8 cellular contexts compared by ENCODE assay signal in genomic region chr11:73876424-73877300, GRCh38. TPM values are rescaled to one million over a fixed set of nuclear protein-coding genes. Genes with fewer than 3 reads are reported as not detected.
A peak's percentile ranks its signal among the peaks of the same experiment; 100 is the strongest.
DNase-seq lines count a peak whose midpoint lies in the region; ATAC-seq and TF ChIP-seq lines count a peak whose summit lies in the region.

Gene COA4, minus strand, starts transcription at chr11:73876846. Its CDS starts 3,468 bp downstream, at chr11:73873378.
A gene with protein sequence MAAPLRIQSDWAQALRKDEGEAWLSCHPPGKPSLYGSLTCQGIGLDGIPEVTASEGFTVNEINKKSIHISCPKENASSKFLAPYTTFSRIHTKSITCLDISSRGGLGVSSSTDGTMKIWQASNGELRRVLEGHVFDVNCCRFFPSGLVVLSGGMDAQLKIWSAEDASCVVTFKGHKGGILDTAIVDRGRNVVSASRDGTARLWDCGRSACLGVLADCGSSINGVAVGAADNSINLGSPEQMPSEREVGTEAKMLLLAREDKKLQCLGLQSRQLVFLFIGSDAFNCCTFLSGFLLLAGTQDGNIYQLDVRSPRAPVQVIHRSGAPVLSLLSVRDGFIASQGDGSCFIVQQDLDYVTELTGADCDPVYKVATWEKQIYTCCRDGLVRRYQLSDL (plus strand): TSS chr11:73876999. CDS start chr11:73877022, 23 bp downstream.

- peak within 1 kb of the TSS; percentile 80 for H2AFZ ChIP-seq in SK-N-SH (ENCODE audit: low read depth)

- no peaks in the 10 kb centered on the region for H4K20me1 ChIP-seq in SK-N-SH (ENCODE audit: insufficient read depth)

- WGBS in SK-N-SH (ENCODE audit: low lambda C conversion rate), result 1% methylated on average over 32 of the region's 57 CpGs
- under 1% methylated on average over 55 of the region's 57 CpGs for WGBS in suprapubic skin

- TF ChIP-seq CTCF in SK-N-SH (IDR thresholded peaks at IDR 0.05) (no peak), suprapubic skin (IDR thresholded peaks at IDR 0.05) (no peak)

- peak; percentile 96 for ATAC-seq in HG02571 (IDR thresholded peaks at IDR 0.05; ENCODE audit: unreplicated experiment)

- peak; percentile 90 for DNase-seq in GM04504 (ENCODE audit: low read depth)
- DNase-seq in NCI-H1048 (lab: John Stamatoyannopoulos, UW), result peak; percentile 97
- DNase-seq in SK-N-SH, result peak; percentile 96
- DNase-seq in activated naive CD4-positive, alpha-beta T cell treated with anti-CD3 and anti-CD28 coated beads, Interleukin-2, amount 50 U/mL, for 16 hours, result peak; percentile 94
- peak; percentile 98 for DNase-seq in germinal center (ENCODE audit: low spot score)
- DNase-seq in nucleus accumbens (lab: John Stamatoyannopoulos, UW), result peak; percentile 59 to 98 (median 92)
- peak; percentile 94 to 96 for DNase-seq in suprapubic skin (ENCODE audit: low spot score in 2 of 2)

- TF ChIP-seq RAD21 in SK-N-SH (IDR thresholded peaks at IDR 0.05; ENCODE audit: low read length), result 0 out of 2 replicates have a peak, but pooled peaks have one; percentile 1

- peak within 1 kb of the TSS; percentile 87 for H3K4me2 ChIP-seq in SK-N-SH

- H3K79me2 ChIP-seq in SK-N-SH (ENCODE audit: insufficient read depth), result peaks cover 56% of the 10 kb centered on the region

- H3K27ac ChIP-seq in SK-N-SH (ENCODE audit: low read depth in 2 of 2, low read length in 1 of 2) (peak within 1 kb of the TSS; percentile 79 to 94), suprapubic skin (peak within 1 kb of the TSS; percentile 87)

- CTCF ChIA-PET in SK-N-SH (lab: Yijun Ruan, JAX), result interaction anchor here (1.4 kb wide), 1 partner anchor 55 kb away, joined by 3 read pairs; no protein-coding TSS in a partner anchor

- H3K36me3 ChIP-seq in SK-N-SH (replicated peaks in 1 of 2; ENCODE audit: control insufficient read depth in 1 of 2, insufficient read depth in 2 of 2, low read length in 1 of 2) (peaks cover 20 to 40% of the 10 kb centered on the region in 2 experiments), suprapubic skin (peaks cover 20% of the 10 kb centered on the region)

- no peaks in the 10 kb centered on the region for H3K9me2 ChIP-seq in SK-N-SH

- H3K9ac ChIP-seq in SK-N-SH, result peak within 1 kb of the TSS; percentile 81

- TF ChIP-seq EP300 in SK-N-SH (IDR thresholded peaks at IDR 0.05; ENCODE audit: borderline replicate concordance in 1 of 2, low read depth in 1 of 2, low read length in 1 of 2), result no peak
- no peak for TF ChIP-seq EP300 in suprapubic skin (IDR thresholded peaks at IDR 0.05)

- H3K27me3 ChIP-seq in SK-N-SH (ENCODE audit: insufficient read depth) (no peaks in the 10 kb centered on the region), suprapubic skin (no peaks in the 10 kb centered on the region)

- H3F3A ChIP-seq in SK-N-SH (replicated peaks; ENCODE audit: insufficient read depth), result peaks cover 4% of the 10 kb centered on the region

- H3K4me1 ChIP-seq in SK-N-SH (ENCODE audit: control insufficient read depth in 1 of 2, insufficient read depth in 2 of 2, low read depth in 1 of 2, low read length in 1 of 2), result peaks cover 0 to 4% of the 10 kb centered on the region in 2 experiments; a peak in 3 of 4 replicates
- peaks cover 30% of the 10 kb centered on the region for H3K4me1 ChIP-seq in suprapubic skin

- POLR2A ChIA-PET in SK-N-SH (lab: Yijun Ruan, JAX), result interaction anchor here (0.6 to 1.9 kb wide), 5 partner anchors 10 to 116 kb away, joined by 3 to 6 read pairs (median 5); partner anchors contain the start of genes MRPL48 and RAB6A

- H3K4me3 ChIP-seq in SK-N-SH (ENCODE audit: low read depth in 2 of 2, low read length in 1 of 2) (peak within 1 kb of the TSS; percentile 72 to 88), suprapubic skin (peak within 1 kb of the TSS; percentile 88)

- no peaks in the 10 kb centered on the region for H3K9me3 ChIP-seq in SK-N-SH
- no peaks in the 10 kb centered on the region for H3K9me3 ChIP-seq in suprapubic skin

- peak in 1 of 2 donors; percentile 49 for TF ChIP-seq POLR2A in suprapubic skin (IDR thresholded peaks at IDR 0.05)

TF ChIP-seq in SK-N-SH, 30 proteins besides CTCF, POLR2A, EP300 and RAD21 (continues in another document):
- TF ChIP-seq MXI1 (IDR thresholded peaks at IDR 0.05; ENCODE audit: low read depth, low read length) (peak; percentile 96), FOXM1 (IDR thresholded peaks at IDR 0.05; ENCODE audit: low read depth) (no peak), YY1 (IDR thresholded peaks at IDR 0.05; ENCODE audit: low read depth) (peak; percentile 88), TAF1 (IDR thresholded peaks at IDR 0.05; ENCODE audit: borderline replicate concordance, low read depth, low read length) (peak; percentile 73), SMC3 (IDR thresholded peaks at IDR 0.05; ENCODE audit: low read depth, low read length) (no peak), FOSL2 (IDR thresholded peaks at IDR 0.05; ENCODE audit: borderline replicate concordance, low read depth) (no peak), SIN3A (IDR thresholded peaks at IDR 0.05; ENCODE audit: borderline replicate concordance, low read depth, low read length) (peak; percentile 16; the same call in 1 of the 2 replicates), USF1 (IDR thresholded peaks at IDR 0.05; ENCODE audit: borderline replicate concordance, low read depth) (no peak), TCF12 (IDR thresholded peaks at IDR 0.05) (no peak), EZH2phosphoT487 (IDR thresholded peaks at IDR 0.05; ENCODE audit: borderline replicate concordance, low read depth) (no peak), ZBTB33 (IDR thresholded peaks at IDR 0.05; ENCODE audit: borderline replicate concordance, low read depth) (no peak), TEAD4 (IDR thresholded peaks at IDR 0.05; ENCODE audit: borderline replicate concordance, insufficient read depth) (no peak), RCOR1 (IDR thresholded peaks at IDR 0.05; ENCODE audit: low read length) (no peak; the same call in 1 of the 2 replicates), GATA2 (CRISPR knock-in tag; IDR thresholded peaks at IDR 0.05) (no peak), RXRA (IDR thresholded peaks at IDR 0.05; ENCODE audit: borderline replicate concordance, low read depth) (no peak), ELF1 (IDR thresholded peaks at IDR 0.05) (peak; percentile 84), MEF2A (IDR thresholded peaks at IDR 0.05; ENCODE audit: borderline replicate concordance, low read depth) (no peak), CHD2 (IDR thresholded peaks at IDR 0.05; ENCODE audit: low read length, partially characterized antibody) (peak; percentile 58), POLR2AphosphoS5 (IDR thresholded peaks at IDR 0.05; ENCODE audit: low read depth, low read length) (peak; percentile 92), FOXJ3 (CRISPR knock-in tag; IDR thresholded peaks at IDR 0.05) (no peak), NRF1 (IDR thresholded peaks at IDR 0.05; ENCODE audit: low read depth, low read length) (peak; percentile 60), MAX (IDR thresholded peaks at IDR 0.05; ENCODE audit: low read depth) (peak; percentile 96), GABPA (IDR thresholded peaks at IDR 0.05; ENCODE audit: low read depth) (peak; percentile 94)
- TF ChIP-seq, protein P1, sequence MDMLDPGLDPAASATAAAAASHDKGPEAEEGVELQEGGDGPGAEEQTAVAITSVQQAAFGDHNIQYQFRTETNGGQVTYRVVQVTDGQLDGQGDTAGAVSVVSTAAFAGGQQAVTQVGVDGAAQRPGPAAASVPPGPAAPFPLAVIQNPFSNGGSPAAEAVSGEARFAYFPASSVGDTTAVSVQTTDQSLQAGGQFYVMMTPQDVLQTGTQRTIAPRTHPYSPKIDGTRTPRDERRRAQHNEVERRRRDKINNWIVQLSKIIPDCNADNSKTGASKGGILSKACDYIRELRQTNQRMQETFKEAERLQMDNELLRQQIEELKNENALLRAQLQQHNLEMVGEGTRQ (IDR thresholded peaks at IDR 0.05; ENCODE audit: borderline replicate concordance, low read depth, low read length), result no peak

RNA-seq across cellular contexts. Expression of gene COA4, which starts in this region (rescaled TPM):
- polyA plus RNA-seq in SK-N-SH (2012; rRNA removed), result 171 and 172 TPM in 2 replicates
- polyA plus RNA-seq in SK-N-SH (2012; cell fraction: cytosol; rRNA removed), result 129 and 147 TPM in 2 replicates
- 130 and 214 TPM in 2 replicates for polyA plus RNA-seq in SK-N-SH (2012; cell fraction: nucleus; rRNA removed)
- total RNA-seq in suprapubic skin, result 10 to 100 TPM; 49.4 to 63.9 (median 57.2) TPM

RNA-seq across cellular contexts. Expression of the second gene that starts in this region (rescaled TPM):
- 23.2 and 26.0 TPM in 2 replicates for polyA plus RNA-seq in SK-N-SH (2012; rRNA removed)
- polyA plus RNA-seq in SK-N-SH (2012; cell fraction: cytosol; rRNA removed), result 25.2 and 25.5 TPM in 2 replicates
- 20.4 and 29.2 TPM in 2 replicates for polyA plus RNA-seq in SK-N-SH (2012; cell fraction: nucleus; rRNA removed)
- total RNA-seq in suprapubic skin, result 10 to 100 TPM; 10.7 to 15.4 (median 13.7) TPM

Comparison
In these comparisons a context has a peak if more than half of its experiments do, and no peak if none do; other contexts are left out.
1. Peak in every context shown above with its lines: DNase-seq, ATAC-seq, H3K4me3 ChIP-seq and H3K27ac ChIP-seq.